In genomic region chr3:39147374-39147709, GRCh38 we compare ENCODE assay signal across 8 cellular contexts. TPM values are rescaled to one million over a fixed set of nuclear protein-coding genes. Genes with fewer than 3 reads are reported as not detected.
DNase-seq lines count a peak whose midpoint lies in the region; ATAC-seq and TF ChIP-seq lines count a peak whose summit lies in the region.

No MANE protein-coding gene starts in this region.

- H3K4me3 Mint-ChIP-seq in activated CD4-positive, alpha-beta memory T cell treated with anti-CD3 and anti-CD28 coated beads for 36 hours, result peak overlapping the region; percentile 92

- TF ChIP-seq POLR2A in right lobe of liver (IDR thresholded peaks at IDR 0.05), result no peak
- no peak for TF ChIP-seq POLR2A in uterus (IDR thresholded peaks at IDR 0.05)

- H3K27ac ChIP-seq in left ventricle myocardium inferior (replicated peaks) (peak overlapping the region; percentile 100), right lobe of liver (peak overlapping the region; percentile 46 to 99 (median 70)), uterus (peak overlapping the region; percentile 96 to 99)

- intact Hi-C loops in left ventricle myocardium inferior (cut with micrococcal nuclease), result no loop called here
- intact Hi-C loops in left ventricle myocardium superior (cut with micrococcal nuclease), result no loop called here
- intact Hi-C loops in activated CD4-positive, alpha-beta memory T cell treated with anti-CD3 and anti-CD28 coated beads for 36 hours (cut with micrococcal nuclease), result loop anchor here (1.0 kb wide), 2 partner anchors 40 to 120 kb away; partner anchors contain the start of genes GORASP1 and TTC21A
- intact Hi-C loops in right lobe of liver (cut with DNase I), result no loop called here
- intact Hi-C loops in uterus (cut with DNase I; ENCODE audit: low total_unique reads), result no loop called here
- intact Hi-C loops in posterior cingulate gyrus (cut with DNase I), result no loop called here

- H3K4me1 ChIP-seq in left ventricle myocardium inferior (peaks cover 92% of the 10 kb centered on the region), right lobe of liver (peaks cover 0 to 71% (median 30%) of the 10 kb centered on the region in 4 donors), uterus (peaks cover 29 to 43% of the 10 kb centered on the region in 2 donors)

- 38% methylated on average over 2 of the region's 5 CpGs for WGBS in right lobe of liver (ENCODE audit: insufficient coverage, low coverage, low lambda C conversion rate, missing lambda C conversion rate)

- H3K27ac Mint-ChIP-seq in activated CD4-positive, alpha-beta memory T cell treated with anti-CD3 and anti-CD28 coated beads for 36 hours, result peak overlapping the region; percentile 97

- H3K4me3 ChIP-seq in left ventricle myocardium inferior, result peak overlapping the region; percentile 96
- no peak overlapping the region for H3K4me3 ChIP-seq in right lobe of liver
- H3K4me3 ChIP-seq in uterus, result peak overlapping the region in 1 of 2 donors; percentile 3

- ATAC-seq in left ventricle myocardium superior (no peak), right lobe of liver (no peak)

- POLR2A ChIA-PET in activated CD4-positive, alpha-beta memory T cell treated with anti-CD3 and anti-CD28 coated beads for 36 hours (lab: Charles Lee), result interaction anchor here (0.5 to 1.8 kb wide), 4 partner anchors 8 to 44 kb away, joined by 3 to 6 read pairs (median 4); partner anchors contain the start of genes GORASP1 and TTC21A

- CTCF ChIA-PET in activated CD4-positive, alpha-beta memory T cell treated with anti-CD3 and anti-CD28 coated beads for 36 hours (lab: Charles Lee), result interaction anchor here (0.6 to 1.1 kb wide), 2 partner anchors 13 to 43 kb away, joined by 3 to 4 read pairs; no protein-coding TSS in a partner anchor

- peaks cover 94% of the 10 kb centered on the region for H3K36me3 Mint-ChIP-seq in activated CD4-positive, alpha-beta memory T cell treated with anti-CD3 and anti-CD28 coated beads for 36 hours

- H3K27me3 Mint-ChIP-seq in activated CD4-positive, alpha-beta memory T cell treated with anti-CD3 and anti-CD28 coated beads for 36 hours, result no peaks in the 10 kb centered on the region

- H3K36me3 ChIP-seq in left ventricle myocardium inferior (peaks cover 43% of the 10 kb centered on the region), right lobe of liver (peaks cover 26 to 42% (median 33%) of the 10 kb centered on the region in 4 donors), uterus (no peaks in the 10 kb centered on the region)

- peaks cover 70% of the 10 kb centered on the region for H3K4me1 Mint-ChIP-seq in activated CD4-positive, alpha-beta memory T cell treated with anti-CD3 and anti-CD28 coated beads for 36 hours (ENCODE audit: low read depth)

- no peaks in the 10 kb centered on the region for H3K9me3 ChIP-seq in left ventricle myocardium inferior (replicated peaks)
- no peaks in the 10 kb centered on the region for H3K9me3 ChIP-seq in right lobe of liver
- no peaks in the 10 kb centered on the region for H3K9me3 ChIP-seq in uterus

- TF ChIP-seq CTCF in left ventricle myocardium inferior (IDR thresholded peaks at IDR 0.05; ENCODE audit: borderline replicate concordance) (no peak), right lobe of liver (IDR thresholded peaks at IDR 0.05) (no peak), uterus (IDR thresholded peaks at IDR 0.05) (no peak)

- H3K27me3 ChIP-seq in left ventricle myocardium inferior (ENCODE audit: low read depth) (no peaks in the 10 kb centered on the region), right lobe of liver (no peaks in the 10 kb centered on the region), uterus (no peaks in the 10 kb centered on the region)

- DNase-seq in left ventricle myocardium inferior, result no peak
- no peak for DNase-seq in left ventricle myocardium superior
- DNase-seq in activated CD4-positive, alpha-beta memory T cell treated with anti-CD3 and anti-CD28 coated beads for 36 hours, result no peak
- DNase-seq in right lobe of liver, result no peak
- no peak for DNase-seq in uterus
- no peak for DNase-seq in SHP77 (lab: John Stamatoyannopoulos, UW)
- DNase-seq in posterior cingulate gyrus, result no peak
- no peak for DNase-seq in central memory CD4-positive, alpha-beta T cell

- H3K9me3 Mint-ChIP-seq in activated CD4-positive, alpha-beta memory T cell treated with anti-CD3 and anti-CD28 coated beads for 36 hours, result no peaks in the 10 kb centered on the region

RNA-seq across cellular contexts. Expression of gene CSRNP1, which starts 6.0 kb away (rescaled TPM):
- total RNA-seq in left ventricle myocardium inferior, result 12.1 TPM
- 11.2 TPM for total RNA-seq in left ventricle myocardium superior
- total RNA-seq in activated CD4-positive, alpha-beta memory T cell treated with anti-CD3 and anti-CD28 coated beads for 36 hours, result 10 to 100 TPM; 63.0 to 66.2 TPM
- total RNA-seq in right lobe of liver, result 10 to 100 TPM in 5 of 6 experiments, 1 to 10 TPM in 1; 6.7 to 43.4 (median 17.4) TPM
- total RNA-seq in uterus, result 10 to 100 TPM; 23.6 to 79.7 (median 55.0) TPM

RNA-seq across cellular contexts. Expression of gene TTC21A, which starts 39.9 kb away (rescaled TPM):
- total RNA-seq in left ventricle myocardium inferior (2.1 TPM), left ventricle myocardium superior (1.1 TPM), right lobe of liver (1 to 10 TPM; 1.4 to 3.5 (median 2.5) TPM), uterus (10 to 100 TPM in 1 of 4 donors, 1 to 10 TPM in 3; 2.8 to 16.3 (median 6.1) TPM)
- 1 to 10 TPM; 1.7 to 1.8 TPM for total RNA-seq in activated CD4-positive, alpha-beta memory T cell treated with anti-CD3 and anti-CD28 coated beads for 36 hours

RNA-seq across cellular contexts. Expression of gene GORASP1, which starts 39.9 kb away (rescaled TPM):
- total RNA-seq in left ventricle myocardium inferior, result 54.0 TPM
- 50.6 TPM for total RNA-seq in left ventricle myocardium superior
- total RNA-seq in activated CD4-positive, alpha-beta memory T cell treated with anti-CD3 and anti-CD28 coated beads for 36 hours, result 10 to 100 TPM; 32.7 to 34.1 TPM
- 10 to 100 TPM; 27.8 to 35.5 (median 33.1) TPM for total RNA-seq in right lobe of liver
- 10 to 100 TPM; 32.3 to 73.4 (median 47.5) TPM for total RNA-seq in uterus

RNA-seq across cellular contexts. Expression of gene XIRP1, which starts 45.1 kb away (rescaled TPM):
- total RNA-seq in left ventricle myocardium inferior (386 TPM), left ventricle myocardium superior (263 TPM), right lobe of liver (under 1 TPM in 5 of 6 experiments, not detected in 1; 0.05 to 0.43 (median 0.07) TPM), uterus (under 1 TPM in 2 of 4 donors, not detected in 2; 0.06 to 0.07 TPM)
- total RNA-seq in activated CD4-positive, alpha-beta memory T cell treated with anti-CD3 and anti-CD28 coated beads for 36 hours, result 1 to 10 TPM; 1.3 to 1.6 TPM
